In genomic region chr3:15332405-15333098, GRCh38 we compare ENCODE assay signal across 8 cellular contexts. TPM values are rescaled to one million over a fixed set of nuclear protein-coding genes. Genes with fewer than 3 reads are reported as not detected.
DNase-seq lines count a peak whose midpoint lies in the region; ATAC-seq and TF ChIP-seq lines count a peak whose summit lies in the region.

TSS of gene SH3BP5 (minus strand) at chr3:15332586. CDS start at chr3:15332408, 178 bp downstream.

- H3K27me3 ChIP-seq in HUES48 (ENCODE audit: control insufficient read depth, insufficient read depth, low read length) (peaks cover 24% of the 10 kb centered on the region), thyroid gland (no peaks in the 10 kb centered on the region)

- in situ Hi-C loops in Caki2 (cut with HindIII; ENCODE audit: low pct_unique_long_range_greater_than_20kb, low sequenced_read_pairs): no loop called here

- H3K9me3 ChIP-seq in HUES48 (ENCODE audit: control insufficient read depth, insufficient read depth, low read length) (no peaks in the 10 kb centered on the region), thyroid gland (no peaks in the 10 kb centered on the region)

- H3K9me3 Mint-ChIP-seq in activated naive CD4-positive, alpha-beta T cell treated with anti-CD3 and anti-CD28 coated beads, Interleukin-2, amount 50 U/mL, for 72 hours: no peaks in the 10 kb centered on the region

- H3K4me1 ChIP-seq in HUES48 (ENCODE audit: control insufficient read depth, insufficient read depth, low read length) (peaks cover 26% of the 10 kb centered on the region), thyroid gland (peaks cover 38 to 47% of the 10 kb centered on the region in 2 donors)

- ATAC-seq in SK-N-SH treated with all-trans-retinoic acid at 6 μM for 48 hours (peak; percentile 94), omental fat pad (ENCODE audit: low FRiP score) (peak; percentile 70)
- peak; percentile 88 to 90 for ATAC-seq in activated naive CD4-positive, alpha-beta T cell treated with anti-CD3 and anti-CD28 coated beads, Interleukin-2, amount 50 U/mL, for 72 hours

- peak within 1 kb of the TSS; percentile 53 for H3K9ac ChIP-seq in HUES48 (ENCODE audit: low read depth, low read length)

- intact Hi-C loops in thyroid gland (cut with DNase I): loop anchor here (5.0 kb wide), 1 partner anchor 65 kb away; no protein-coding TSS in a partner anchor

- TF ChIP-seq POLR2A in thyroid gland (IDR thresholded peaks at IDR 0.05): peak; percentile 12 to 85

- peak; percentile 52 for TF ChIP-seq CTCF in GM20000 (IDR thresholded peaks at IDR 0.05; ENCODE audit: extremely low read depth, missing control alignments)
- peak in 2 of 3 donors; percentile 39 to 79 for TF ChIP-seq CTCF in omental fat pad (IDR thresholded peaks at IDR 0.05)
- TF ChIP-seq CTCF in thyroid gland (IDR thresholded peaks at IDR 0.05): peak; percentile 23 to 91 (median 76)

- H3K36me3 ChIP-seq in HUES48 (ENCODE audit: control insufficient read depth, insufficient read depth, low read length) (no peaks in the 10 kb centered on the region), thyroid gland (no peaks in the 10 kb centered on the region)

- H3K4me3 ChIP-seq in HUES48 (ENCODE audit: low read depth, low read length) (peak within 1 kb of the TSS; percentile 79), thyroid gland (replicated peaks in 1 of 3) (peak within 1 kb of the TSS; percentile 93 to 97 (median 94))

- peak; percentile 65 for DNase-seq in Caki2 (ENCODE audit: low read depth)
- DNase-seq in GM20000 (ENCODE audit: low spot score): peak; percentile 91
- DNase-seq in activated naive CD4-positive, alpha-beta T cell treated with anti-CD3 and anti-CD28 coated beads, Interleukin-2, amount 50 U/mL, for 72 hours (ENCODE audit: low spot score in 2 of 2): peak; percentile 76 to 78
- peak; percentile 72 for DNase-seq in glomerular visceral epithelial cell (ENCODE audit: extremely low spot score)
- DNase-seq in omental fat pad (ENCODE audit: low spot score): no peak
- peak; percentile 80 to 84 for DNase-seq in thyroid gland

- H3K27ac Mint-ChIP-seq in activated naive CD4-positive, alpha-beta T cell treated with anti-CD3 and anti-CD28 coated beads, Interleukin-2, amount 50 U/mL, for 72 hours: peak within 1 kb of the TSS; percentile 56 to 79

- WGBS in thyroid gland, 2 donors: 39 to 41% methylated on average over 19 to 24 of the region's 66 CpGs

- peaks cover 0 to 19% of the 10 kb centered on the region in 2 donors for H3K36me3 Mint-ChIP-seq in activated naive CD4-positive, alpha-beta T cell treated with anti-CD3 and anti-CD28 coated beads, Interleukin-2, amount 50 U/mL, for 72 hours

- H3K27ac ChIP-seq in HUES48 (ENCODE audit: low read depth, low read length) (peak within 1 kb of the TSS; percentile 47), thyroid gland (peak within 1 kb of the TSS; percentile 88 to 94 (median 91))

TF ChIP-seq in SK-N-SH treated with all-trans-retinoic acid at 6 μM for 48 hours, 23 proteins besides CTCF, POLR2A, EP300 and RAD21:
- TF ChIP-seq ZNF8 (CRISPR knock-in tag; IDR thresholded peaks at IDR 0.05) (no peak), ZNF565 (CRISPR knock-in tag; conservative IDR thresholded peaks at IDR 0.05; ENCODE audit: low read depth) (no peak), TSHZ2 (CRISPR knock-in tag; IDR thresholded peaks at IDR 0.05) (no peak), ISL1 (CRISPR knock-in tag; IDR thresholded peaks at IDR 0.05) (no peak), ZFP3 (CRISPR knock-in tag; IDR thresholded peaks at IDR 0.05) (no peak), GLIS3 (CRISPR knock-in tag; IDR thresholded peaks at IDR 0.05) (no peak), PATZ1 (CRISPR knock-in tag; IDR thresholded peaks at IDR 0.05; ENCODE audit: borderline replicate concordance) (no peak), CSDC2 (CRISPR knock-in tag; IDR thresholded peaks at IDR 0.05) (no peak), ARNTL (CRISPR knock-in tag; IDR thresholded peaks at IDR 0.05; ENCODE audit: borderline replicate concordance, low read depth) (no peak), TOX (CRISPR knock-in tag; IDR thresholded peaks at IDR 0.05; ENCODE audit: borderline replicate concordance) (no peak)
TF ChIP-seq in SK-N-SH treated with all-trans-retinoic acid at 6 μM for 48 hours: peak in this region for 0.

RNA-seq across cellular contexts. Expression of gene SH3BP5, which starts in this region (rescaled TPM):
- 0.84 and 4.3 TPM in 2 replicates for total RNA-seq in Caki2 (2014; rRNA removed; shearing (Covaris generic); ENCODE audit: low replicate concordance)
- 10 to 100 TPM in 1 of 2 donors, 1 to 10 TPM in 1; 2.6 to 18.9 TPM for total RNA-seq in activated naive CD4-positive, alpha-beta T cell treated with anti-CD3 and anti-CD28 coated beads, Interleukin-2, amount 50 U/mL, for 72 hours
- 100 to 1,000 TPM in 1 of 4 donors, 10 to 100 TPM in 3; 71.1 to 114 (median 88.4) TPM for total RNA-seq in omental fat pad
- total RNA-seq in thyroid gland: 10 to 100 TPM; 60.2 to 90.4 (median 82.0) TPM
